In the genomic region with DNA sequence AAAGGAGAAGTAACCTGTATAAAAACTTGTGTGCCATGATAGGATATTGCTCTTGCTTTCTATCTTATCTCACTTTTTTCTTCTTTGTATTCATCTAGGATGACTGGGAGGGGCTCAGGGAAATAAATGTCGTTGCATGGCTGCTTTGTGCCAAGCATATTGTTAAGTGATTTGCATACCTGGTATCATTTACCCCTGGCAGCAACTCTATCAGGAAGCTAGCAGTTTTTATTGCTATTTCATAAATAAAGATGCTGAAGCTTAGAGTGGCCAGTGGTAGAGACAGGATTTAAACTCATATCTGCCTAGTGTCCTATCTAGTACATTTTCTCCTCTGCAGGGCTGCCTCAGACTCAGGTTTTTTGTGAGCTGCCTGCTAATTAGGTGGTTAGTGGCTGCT, we compare ENCODE assay signal across 1 cellular context.
TF ChIP-seq lines count a peak whose summit lies in the region.

No MANE protein-coding gene starts in this region.

TF ChIP-seq in HepG2, 621 proteins besides CTCF, POLR2A, EP300 and RAD21 (continued from another document):
- TF ChIP-seq, protein P1, sequence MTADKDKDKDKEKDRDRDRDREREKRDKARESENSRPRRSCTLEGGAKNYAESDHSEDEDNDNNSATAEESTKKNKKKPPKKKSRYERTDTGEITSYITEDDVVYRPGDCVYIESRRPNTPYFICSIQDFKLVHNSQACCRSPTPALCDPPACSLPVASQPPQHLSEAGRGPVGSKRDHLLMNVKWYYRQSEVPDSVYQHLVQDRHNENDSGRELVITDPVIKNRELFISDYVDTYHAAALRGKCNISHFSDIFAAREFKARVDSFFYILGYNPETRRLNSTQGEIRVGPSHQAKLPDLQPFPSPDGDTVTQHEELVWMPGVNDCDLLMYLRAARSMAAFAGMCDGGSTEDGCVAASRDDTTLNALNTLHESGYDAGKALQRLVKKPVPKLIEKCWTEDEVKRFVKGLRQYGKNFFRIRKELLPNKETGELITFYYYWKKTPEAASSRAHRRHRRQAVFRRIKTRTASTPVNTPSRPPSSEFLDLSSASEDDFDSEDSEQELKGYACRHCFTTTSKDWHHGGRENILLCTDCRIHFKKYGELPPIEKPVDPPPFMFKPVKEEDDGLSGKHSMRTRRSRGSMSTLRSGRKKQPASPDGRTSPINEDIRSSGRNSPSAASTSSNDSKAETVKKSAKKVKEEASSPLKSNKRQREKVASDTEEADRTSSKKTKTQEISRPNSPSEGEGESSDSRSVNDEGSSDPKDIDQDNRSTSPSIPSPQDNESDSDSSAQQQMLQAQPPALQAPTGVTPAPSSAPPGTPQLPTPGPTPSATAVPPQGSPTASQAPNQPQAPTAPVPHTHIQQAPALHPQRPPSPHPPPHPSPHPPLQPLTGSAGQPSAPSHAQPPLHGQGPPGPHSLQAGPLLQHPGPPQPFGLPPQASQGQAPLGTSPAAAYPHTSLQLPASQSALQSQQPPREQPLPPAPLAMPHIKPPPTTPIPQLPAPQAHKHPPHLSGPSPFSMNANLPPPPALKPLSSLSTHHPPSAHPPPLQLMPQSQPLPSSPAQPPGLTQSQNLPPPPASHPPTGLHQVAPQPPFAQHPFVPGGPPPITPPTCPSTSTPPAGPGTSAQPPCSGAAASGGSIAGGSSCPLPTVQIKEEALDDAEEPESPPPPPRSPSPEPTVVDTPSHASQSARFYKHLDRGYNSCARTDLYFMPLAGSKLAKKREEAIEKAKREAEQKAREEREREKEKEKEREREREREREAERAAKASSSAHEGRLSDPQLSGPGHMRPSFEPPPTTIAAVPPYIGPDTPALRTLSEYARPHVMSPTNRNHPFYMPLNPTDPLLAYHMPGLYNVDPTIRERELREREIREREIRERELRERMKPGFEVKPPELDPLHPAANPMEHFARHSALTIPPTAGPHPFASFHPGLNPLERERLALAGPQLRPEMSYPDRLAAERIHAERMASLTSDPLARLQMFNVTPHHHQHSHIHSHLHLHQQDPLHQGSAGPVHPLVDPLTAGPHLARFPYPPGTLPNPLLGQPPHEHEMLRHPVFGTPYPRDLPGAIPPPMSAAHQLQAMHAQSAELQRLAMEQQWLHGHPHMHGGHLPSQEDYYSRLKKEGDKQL (CRISPR knock-in tag; IDR thresholded peaks at IDR 0.05; ENCODE audit: low read depth), result no peak
- TF ChIP-seq KDM1A (CRISPR knock-in tag; IDR thresholded peaks at IDR 0.05) (no peak), ZNF547 (CRISPR knock-in tag; IDR thresholded peaks at IDR 0.05) (no peak), ZFP36 (IDR thresholded peaks at IDR 0.05; ENCODE audit: borderline replicate concordance, low read depth, low read length, partially characterized antibody) (no peak)
- TF ChIP-seq, protein P2, sequence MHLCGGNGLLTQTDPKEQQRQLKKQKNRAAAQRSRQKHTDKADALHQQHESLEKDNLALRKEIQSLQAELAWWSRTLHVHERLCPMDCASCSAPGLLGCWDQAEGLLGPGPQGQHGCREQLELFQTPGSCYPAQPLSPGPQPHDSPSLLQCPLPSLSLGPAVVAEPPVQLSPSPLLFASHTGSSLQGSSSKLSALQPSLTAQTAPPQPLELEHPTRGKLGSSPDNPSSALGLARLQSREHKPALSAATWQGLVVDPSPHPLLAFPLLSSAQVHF (CRISPR knock-in tag; IDR thresholded peaks at IDR 0.05), result no peak
